ENCODE assay signal across 8 cellular contexts in genomic region chr15:79310985-79311900, GRCh38. TPM values are rescaled to one million over a fixed set of nuclear protein-coding genes. Genes with fewer than 3 reads are reported as not detected.
DNase-seq lines count a peak whose midpoint lies in the region; ATAC-seq lines count a peak whose summit lies in the region.

TMED3 (plus strand) TSS chr15:79311112; CDS start chr15:79311250, 138 bp downstream.

- ATAC-seq in GM21447 (IDR thresholded peaks at IDR 0.05; ENCODE audit: unreplicated experiment) = peak; percentile 88
- ATAC-seq in esophagus mucosa = peak; percentile 80

- H3K9ac ChIP-seq in HUES6 (ENCODE audit: low read length) = peak within 1 kb of the TSS; percentile 89

- H3K27ac ChIP-seq in HUES6 (ENCODE audit: low read depth, low read length) (peak within 1 kb of the TSS; percentile 71), muscle layer of duodenum (ENCODE audit: low read length) (peak within 1 kb of the TSS; percentile 15)

- peak within 1 kb of the TSS; percentile 92 for H3K4me3 ChIP-seq in HUES6 (ENCODE audit: low read depth, low read length)
- peak within 1 kb of the TSS; percentile 75 to 94 for H3K4me3 ChIP-seq in muscle layer of duodenum (ENCODE audit: low read depth in 1 of 2, low read length in 2 of 2)

- H3K27me3 ChIP-seq in HUES6 (ENCODE audit: control insufficient read depth, insufficient read depth, low read length) (peaks cover 43% of the 10 kb centered on the region), muscle layer of duodenum (ENCODE audit: low read depth, low read length) (no peaks in the 10 kb centered on the region)

- DNase-seq in DMS153 (lab: John Stamatoyannopoulos, UW) (peak; percentile 61), OCI-M2 (lab: John Stamatoyannopoulos, UW; ENCODE audit: unreplicated experiment) (peak; percentile 19), activated T-cell treated with anti-CD3 and anti-CD28 coated beads for 48 hours (ENCODE audit: low read depth) (peak; percentile 83)
- DNase-seq in stimulated activated CD8-positive, alpha-beta memory T cell treated with anti-CD3 and anti-CD28 coated beads, Interleukin-7, amount 100 ng/mL, for 24 hours (ENCODE audit: low read depth) = peak; percentile 61

- H3K9me3 ChIP-seq in HUES6 (ENCODE audit: control insufficient read depth, insufficient read depth, low read depth, low read length) = no peaks in the 10 kb centered on the region
- H3K9me3 ChIP-seq in muscle layer of duodenum (ENCODE audit: control insufficient read depth in 1 of 2, low read length in 2 of 2) = no peaks in the 10 kb centered on the region

- H3K4me1 ChIP-seq in HUES6 (ENCODE audit: control insufficient read depth, insufficient read depth, low read length) = peaks cover 6% of the 10 kb centered on the region
- peaks cover 7 to 11% of the 10 kb centered on the region in 2 donors for H3K4me1 ChIP-seq in muscle layer of duodenum (ENCODE audit: control insufficient read depth in 1 of 2, insufficient read depth in 2 of 2, low read length in 2 of 2)

- H3K36me3 ChIP-seq in HUES6 (ENCODE audit: control insufficient read depth, insufficient read depth, low read length) (peaks cover 34% of the 10 kb centered on the region), muscle layer of duodenum (ENCODE audit: control insufficient read depth in 1 of 2, insufficient read depth in 2 of 2, low read length in 2 of 2) (peaks cover 26 to 28% of the 10 kb centered on the region in 2 donors)

RNA-seq across cellular contexts. Expression of gene TMED3, which starts in this region (rescaled TPM):
- total RNA-seq in esophagus mucosa = 103 TPM

Comparison
In these comparisons a context has a peak if more than half of its experiments do, and no peak if none do; other contexts are left out.
1. Peak in every context shown above with its lines: DNase-seq, ATAC-seq, H3K4me3 ChIP-seq and H3K27ac ChIP-seq.
2. DNase-seq: peak in every context shown above with its lines; median percentile 83 in activated T-cell treated with anti-CD3 and anti-CD28 coated beads for 48 hours; 61 in DMS153; 61 in stimulated activated CD8-positive, alpha-beta memory T cell treated with anti-CD3 and anti-CD28 coated beads, Interleukin-7, amount 100 ng/mL, for 24 hours; 19 in OCI-M2.